Comparison of ENCODE assay signal across 22 cellular contexts in the genomic region with DNA sequence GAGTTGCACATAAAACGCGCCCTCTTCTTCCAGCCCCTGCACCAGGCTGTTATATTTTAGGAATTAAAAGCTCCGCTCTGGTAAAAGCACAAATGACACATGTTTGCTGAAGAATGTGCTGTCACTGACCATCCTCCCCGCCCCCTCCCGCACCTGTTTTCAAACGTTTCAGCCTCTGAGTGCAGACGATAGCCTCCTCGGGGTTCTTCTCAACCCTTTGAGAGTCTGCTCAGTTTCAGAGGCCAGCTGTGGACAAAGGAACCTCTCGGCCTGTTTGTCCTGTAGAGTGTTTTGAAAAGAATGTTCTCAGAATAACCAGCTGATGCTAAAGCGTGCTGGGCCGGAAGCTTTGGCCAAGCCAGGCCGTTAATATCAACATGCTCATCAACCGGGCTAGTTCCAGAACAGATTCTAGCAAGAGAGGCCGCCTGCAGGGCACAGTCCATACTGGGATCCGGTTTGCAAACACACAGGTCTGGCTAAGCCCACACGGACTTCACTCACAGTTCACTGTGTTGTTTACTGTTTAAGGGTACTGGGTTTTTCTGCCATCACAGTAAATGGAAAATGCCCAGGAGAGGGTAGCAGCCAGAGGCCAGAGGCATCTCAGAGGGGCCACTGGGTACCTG. TPM values are rescaled to one million over a fixed set of nuclear protein-coding genes. Genes with fewer than 3 reads are reported as not detected.
A peak's percentile ranks its signal among the peaks of the same experiment; 100 is the strongest.
DNase-seq lines count a peak whose midpoint lies in the region; ATAC-seq and TF ChIP-seq lines count a peak whose summit lies in the region.
"Had no signal": no experiment of that assay in that cellular context is flagged by ENCODE, and none has a peak within 500 bp of the region (broad histone marks: within the 10 kb centered on the region; RNA-seq: fewer than 3 reads in every experiment).

No MANE protein-coding gene starts in this region.

- H4K91ac ChIP-seq in trophoblast cell (ENCODE audit: low read depth, low read length): peak overlapping the region; percentile 30

- intact Hi-C loops in Calu3 (cut with micrococcal nuclease; ENCODE audit: unreplicated experiment): no loop called here
- intact Hi-C loops in natural killer cell (cut with micrococcal nuclease): no loop called here

- H4K12ac ChIP-seq in trophoblast cell (ENCODE audit: low read depth, low read length): no peak overlapping the region

- no peak overlapping the region for H3K4ac ChIP-seq in trophoblast cell (ENCODE audit: low read depth, low read length)

- H3K9me3 Mint-ChIP-seq in Calu3 (ENCODE audit: low read depth, unreplicated experiment): no peaks in the 10 kb centered on the region
- H3K9me3 Mint-ChIP-seq in natural killer cell: no peaks in the 10 kb centered on the region
- H3K9me3 Mint-ChIP-seq: activated CD4-positive, alpha-beta memory T cell treated with anti-CD3 and anti-CD28 coated beads for 36 hours; activated naive CD4-positive, alpha-beta T cell treated with anti-CD3 and anti-CD28 coated beads, Interleukin-2, amount 50 U/mL, for 72 hours; CD4-positive, alpha-beta T cell; stimulated activated memory B cell treated with anti-CD40 and anti-IgM and Interleukin-4, amounts not matched to agents 10 μg/mL and 1 μg/mL and 100 μg/mL, for 72 hours had no signal

- H4K8ac ChIP-seq in trophoblast cell (ENCODE audit: low read depth, low read length): no peak overlapping the region

- no peak overlapping the region for H3K18ac ChIP-seq in trophoblast cell (ENCODE audit: low read length)

- H3K79me1 ChIP-seq in trophoblast cell (ENCODE audit: low read length): peaks cover 18% of the 10 kb centered on the region

- peaks cover 16 to 18% of the 10 kb centered on the region in 2 experiments for H3K4me1 ChIP-seq in trophoblast cell (ENCODE audit: control insufficient read depth in 1 of 2, insufficient read depth in 2 of 2, low read length in 2 of 2)

- H3K4me3 Mint-ChIP-seq in Calu3 (ENCODE audit: low read depth, unreplicated experiment): no peak overlapping the region
- H3K4me3 Mint-ChIP-seq in natural killer cell: no peak overlapping the region
- H3K4me3 Mint-ChIP-seq: activated CD4-positive, alpha-beta memory T cell treated with anti-CD3 and anti-CD28 coated beads for 36 hours; CD4-positive, alpha-beta T cell; stimulated activated memory B cell treated with anti-CD40 and anti-IgM and Interleukin-4, amounts not matched to agents 10 μg/mL and 1 μg/mL and 100 μg/mL, for 72 hours had no signal

- H3K4me1 Mint-ChIP-seq in Calu3 (ENCODE audit: low read depth, unreplicated experiment) (peaks cover 12% of the 10 kb centered on the region), natural killer cell (no peaks in the 10 kb centered on the region)
- H3K4me1 Mint-ChIP-seq: stimulated activated memory B cell treated with anti-CD40 and anti-IgM and Interleukin-4, amounts not matched to agents 10 μg/mL and 1 μg/mL and 100 μg/mL, for 72 hours had no signal

- H3K9me3 ChIP-seq in trophoblast cell (ENCODE audit: insufficient read depth, low read depth, low read length): no peaks in the 10 kb centered on the region

- H3K4me3 ChIP-seq in trophoblast cell (ENCODE audit: low read depth, low read length): no peak overlapping the region

- peak overlapping the region; percentile 20 for H3K14ac ChIP-seq in trophoblast cell (ENCODE audit: low read length)

- no peak for ATAC-seq in HG03520 (IDR thresholded peaks at IDR 0.05; ENCODE audit: unreplicated experiment)
- no peak for ATAC-seq in natural killer cell
- ATAC-seq: activated naive CD4-positive, alpha-beta T cell treated with anti-CD3 and anti-CD28 coated beads, Interleukin-2, amount 50 U/mL, for 72 hours; left ventricle myocardium superior; Right ventricle myocardium inferior; stimulated activated memory B cell treated with anti-CD40 and anti-IgM and Interleukin-4, amounts not matched to agents 10 μg/mL and 1 μg/mL and 100 μg/mL, for 72 hours had no signal

- H2BK5ac ChIP-seq in trophoblast cell (ENCODE audit: low read depth, low read length, poor library complexity): peak overlapping the region; percentile 9

- peak; percentile 37 for DNase-seq in EH (ENCODE audit: low read depth)
- peak; percentile 76 for DNase-seq in islet precursor cell
- no peak for DNase-seq in trophoblast cell
- DNase-seq in stimulated activated CD4-positive, alpha-beta T cell treated with anti-CD3 and anti-CD28 coated beads, Interleukin-4, amount 100 ng/mL, for 24 hours: no peak
- no peak for DNase-seq in Calu3
- DNase-seq in natural killer cell: no peak
- DNase-seq: activated CD4-positive, alpha-beta memory T cell treated with anti-CD3 and anti-CD28 coated beads for 36 hours; activated T-cell treated with anti-CD3 and anti-CD28 coated beads, Interleukin-2, amount 50 U/mL, for 1 hour; CD4-positive, alpha-beta T cell; DND-41; erythroblast; left ventricle myocardium superior; NCI-H187; NCI-H446; T-helper 1 cell had no signal

- no peak overlapping the region for H2AFZ ChIP-seq in trophoblast cell (ENCODE audit: insufficient read depth, low read length, poor library complexity)

- WGBS in trophoblast cell (ENCODE audit: extremely low coverage, insufficient coverage, insufficient read length): no CpG with 5 or more reads among the region's 16 CpGs

- TF ChIP-seq CTCF in VCaP (conservative IDR thresholded peaks at IDR 0.05) (no peak), Calu3 (IDR thresholded peaks at IDR 0.05; ENCODE audit: unreplicated experiment) (no peak), natural killer cell (IDR thresholded peaks at IDR 0.05) (no peak)

- H3K27ac ChIP-seq in VCaP (peak overlapping the region; percentile 55), trophoblast cell (ENCODE audit: low read depth, low read length) (peak overlapping the region; percentile 51)

- no peak overlapping the region for H2AK5ac ChIP-seq in trophoblast cell (ENCODE audit: low read length)

- peaks cover 11% of the 10 kb centered on the region for H3K27me3 Mint-ChIP-seq in Calu3 (ENCODE audit: unreplicated experiment)
- peaks cover 10 to 11% of the 10 kb centered on the region in 2 donors for H3K27me3 Mint-ChIP-seq in natural killer cell (ENCODE audit: low read depth in 2 of 2)

- H3K79me2 ChIP-seq in trophoblast cell (ENCODE audit: control insufficient read depth, insufficient read depth, low read length, poor library complexity): peaks cover 2% of the 10 kb centered on the region

- H2BK12ac ChIP-seq in trophoblast cell (ENCODE audit: low read length): peak overlapping the region; percentile 58

- H3K23ac ChIP-seq in trophoblast cell (ENCODE audit: low read length): no peak overlapping the region

- H3K4me2 ChIP-seq in trophoblast cell (ENCODE audit: low read length): no peak overlapping the region

- no peak overlapping the region for H3K27ac Mint-ChIP-seq in Calu3 (ENCODE audit: unreplicated experiment)
- H3K27ac Mint-ChIP-seq in natural killer cell: no peak overlapping the region
- H3K27ac Mint-ChIP-seq: activated CD4-positive, alpha-beta memory T cell treated with anti-CD3 and anti-CD28 coated beads for 36 hours; activated naive CD4-positive, alpha-beta T cell treated with anti-CD3 and anti-CD28 coated beads, Interleukin-2, amount 50 U/mL, for 72 hours; CD4-positive, alpha-beta T cell; stimulated activated memory B cell treated with anti-CD40 and anti-IgM and Interleukin-4, amounts not matched to agents 10 μg/mL and 1 μg/mL and 100 μg/mL, for 72 hours had no signal

- H3K27me3 ChIP-seq in trophoblast cell (ENCODE audit: insufficient read depth, low read length): no peaks in the 10 kb centered on the region

- H3K36me3 ChIP-seq in trophoblast cell (ENCODE audit: control insufficient read depth in 1 of 2, insufficient read depth in 2 of 2, low read length in 2 of 2): no peaks in the 10 kb centered on the region

- H3K9ac ChIP-seq in trophoblast cell (ENCODE audit: low read length): no peak overlapping the region

- H3K36me3 Mint-ChIP-seq in Calu3 (ENCODE audit: insufficient read depth, unreplicated experiment) (peaks cover 10% of the 10 kb centered on the region), natural killer cell (no peaks in the 10 kb centered on the region)
- H3K36me3 Mint-ChIP-seq: activated CD4-positive, alpha-beta memory T cell treated with anti-CD3 and anti-CD28 coated beads for 36 hours; activated naive CD4-positive, alpha-beta T cell treated with anti-CD3 and anti-CD28 coated beads, Interleukin-2, amount 50 U/mL, for 72 hours; stimulated activated memory B cell treated with anti-CD40 and anti-IgM and Interleukin-4, amounts not matched to agents 10 μg/mL and 1 μg/mL and 100 μg/mL, for 72 hours had no signal

- peak overlapping the region; percentile 27 for H2BK120ac ChIP-seq in trophoblast cell (ENCODE audit: insufficient read depth, low read length, poor library complexity)

- CTCF ChIA-PET in Calu3 (lab: Charles Lee): interaction anchor here (1.5 kb wide), 1 partner anchor 14 kb away, joined by 3 read pairs; no protein-coding TSS in a partner anchor

- BruUV-seq in Calu3 (replicated peaks; lab: Mats Ljungman, UMichigan): no TSS peak

RNA-seq across cellular contexts. Expression of a gene that starts 6.4 kb away (rescaled TPM):
- polyA plus RNA-seq in trophoblast cell (2013): 53.7 and 55.4 TPM in 2 replicates
- total RNA-seq in Calu3 (2022): 3.4 and 3.8 TPM in 2 replicates
- total RNA-seq in natural killer cell: not detected
- total RNA-seq: activated CD4-positive, alpha-beta memory T cell treated with anti-CD3 and anti-CD28 coated beads for 36 hours; activated naive CD4-positive, alpha-beta T cell treated with anti-CD3 and anti-CD28 coated beads, Interleukin-2, amount 50 U/mL, for 72 hours; CD4-positive, alpha-beta T cell; dermis microvascular lymphatic vessel endothelial cell; left ventricle myocardium superior; pulmonary artery endothelial cell; Right ventricle myocardium inferior had no signal

Comparison
In these comparisons a context has a peak if more than half of its experiments do, and no peak if none do; other contexts are left out.
1. DNase-seq: peak in EH (single experiment) and islet precursor cell (single experiment); none in trophoblast cell (0 of 2), stimulated activated CD4-positive, alpha-beta T cell treated with anti-CD3 and anti-CD28 coated beads, Interleukin-4, amount 100 ng/mL, for 24 hours (single experiment), Calu3 (single experiment) and natural killer cell (single experiment).